In genomic region chr11:22927793-22928192, GRCh38 we compare ENCODE assay signal across 21 cellular contexts.
DNase-seq lines count a peak whose midpoint lies in the region; ATAC-seq, FAIRE-seq and TF ChIP-seq lines count a peak whose summit lies in the region.
"Had no signal": no experiment of that assay in that cellular context is flagged by ENCODE, and none has a peak within 500 bp of the region (broad histone marks: within the 10 kb centered on the region; RNA-seq: fewer than 3 reads in every experiment).

No MANE protein-coding gene starts in this region.

- no TSS peak for BruUV-seq in endothelial cell of umbilical vein (replicated peaks; lab: Mats Ljungman, UMichigan)

- no peaks in the 10 kb centered on the region for H3K36me3 ChIP-seq in endothelial cell of umbilical vein (ENCODE audit: control insufficient read depth in 2 of 2, extremely low read depth in 1 of 2, insufficient read depth in 2 of 2, low read length in 2 of 2)
- no peaks in the 10 kb centered on the region for H3K36me3 ChIP-seq in heart right ventricle
- H3K36me3 ChIP-seq: Peyer's patch had no signal

- no peak for TF ChIP-seq POLR2A in endothelial cell of umbilical vein (IDR thresholded peaks at IDR 0.05; ENCODE audit: low read depth, low read length)

- no peaks in the 10 kb centered on the region for H4K20me1 ChIP-seq in endothelial cell of umbilical vein (replicated peaks; ENCODE audit: control insufficient read depth, extremely low read depth, insufficient read depth, low read length)

- H3K36me3 Mint-ChIP-seq in mesothelial cell of epicardium, result no peaks in the 10 kb centered on the region

- TF ChIP-seq CTCF in endothelial cell of umbilical vein (IDR thresholded peaks at IDR 0.05; ENCODE audit: extremely low read depth in 1 of 2, insufficient read depth in 1 of 2, low read depth in 1 of 2, low read length in 2 of 2) (no peak), mesothelial cell of epicardium (IDR thresholded peaks at IDR 0.05; ENCODE audit: unreplicated experiment) (no peak), heart right ventricle (IDR thresholded peaks at IDR 0.05) (no peak)

- H3K27me3 ChIP-seq in endothelial cell of umbilical vein (ENCODE audit: control insufficient read depth in 2 of 2, insufficient read depth in 2 of 2, low read length in 2 of 2) (no peaks in the 10 kb centered on the region), heart right ventricle (no peaks in the 10 kb centered on the region)
- H3K27me3 ChIP-seq: Peyer's patch had no signal

- CTCF ChIA-PET in endothelial cell of umbilical vein (lab: Charles Lee), result interaction anchor here (1.7 to 2.6 kb wide), 2 partner anchors 13 to 52 kb away, joined by 5 to 8 read pairs; no protein-coding TSS in a partner anchor

- ATAC-seq in left ventricle myocardium superior (no peak), heart right ventricle (no peak)
- ATAC-seq: GM12878, HCT116, Right ventricle myocardium inferior had no signal

- intact Hi-C loops in endothelial cell of umbilical vein (cut with micrococcal nuclease) (no loop called here), cardiac septum (cut with DNase I) (no loop called here), left ventricle myocardium superior (cut with micrococcal nuclease) (no loop called here), heart right ventricle (cut with DNase I) (no loop called here)

- POLR2A ChIA-PET in endothelial cell of umbilical vein (lab: Charles Lee), result no interaction called here

- peak; percentile 8 for FAIRE-seq in endothelial cell of umbilical vein (lab: Jason Lieb, UNC)
- FAIRE-seq: GM12878 had no signal

- H3K79me2 ChIP-seq in endothelial cell of umbilical vein (ENCODE audit: control insufficient read depth, insufficient read depth, low read length), result no peaks in the 10 kb centered on the region

- peaks cover 40% of the 10 kb centered on the region for H3K4me1 Mint-ChIP-seq in mesothelial cell of epicardium

- H3K9me3 ChIP-seq in endothelial cell of umbilical vein (replicated peaks; ENCODE audit: control insufficient read depth, insufficient read depth, low read length) (no peaks in the 10 kb centered on the region), heart right ventricle (no peaks in the 10 kb centered on the region)
- H3K9me3 ChIP-seq: Peyer's patch had no signal

- no peaks in the 10 kb centered on the region for H3K9me3 Mint-ChIP-seq in mesothelial cell of epicardium
- H3K9me3 Mint-ChIP-seq: CD4-positive, alpha-beta memory T cell had no signal

- H3K27ac ChIP-seq in endothelial cell of umbilical vein (ENCODE audit: insufficient read depth, low read depth, low read length), result no peak overlapping the region
- no peak overlapping the region for H3K27ac ChIP-seq in heart right ventricle
- H3K27ac ChIP-seq: GM23248, Peyer's patch, SK-N-MC had no signal

- DNase-seq in DMS53 (lab: John Stamatoyannopoulos, UW) (peak; percentile 76), NCI-H2029 treated with DMSO at 0.1 percent for 48 hours (lab: John Stamatoyannopoulos, UW) (peak; percentile 17), endothelial cell of umbilical vein (ENCODE audit: low read depth, low spot score) (no peak), mesothelial cell of epicardium (ENCODE audit: low spot score in 2 of 2, unreplicated experiment in 2 of 2) (no peak), cardiac septum (ENCODE audit: low spot score) (no peak), left ventricle myocardium superior (no peak), COLO829 (ENCODE audit: low spot score) (no peak), heart right ventricle (no peak)
- DNase-seq: CD4-positive, alpha-beta memory T cell; GDM1; GM23248; NCI-H1436; NCI-H2081 treated with DMSO at 0.1 percent for 48 hours; NCI-H2227 treated with DMSO at 0.1 percent for 48 hours; NCI-H82; Peyer's patch had no signal

- WGBS in heart right ventricle, 2 donors, result 70% methylated on average over 2 of the region's 2 CpGs

- no peak overlapping the region for H3K9ac ChIP-seq in endothelial cell of umbilical vein (replicated peaks; ENCODE audit: extremely low read depth, insufficient read depth, low read length)
- H3K9ac ChIP-seq: GM23248 had no signal

- dilution Hi-C loops in endothelial cell of umbilical vein (cut with MboI; ENCODE audit: extremely low pct_ligation_motif_present, low sequenced_read_pairs), result no loop called here

- H3K27me3 Mint-ChIP-seq in mesothelial cell of epicardium (ENCODE audit: low read depth), result no peaks in the 10 kb centered on the region
- H3K27me3 Mint-ChIP-seq: B cell; CD4-positive, alpha-beta memory T cell had no signal

- no peaks in the 10 kb centered on the region for H3K9me1 ChIP-seq in endothelial cell of umbilical vein (replicated peaks; ENCODE audit: control insufficient read depth, extremely low read depth, insufficient read depth, low read length)

- H2AFZ ChIP-seq in endothelial cell of umbilical vein (ENCODE audit: low read depth, low read length), result peak overlapping the region; percentile 40
- H2AFZ ChIP-seq: GM23248 had no signal

- no peak overlapping the region for H3K4me2 ChIP-seq in endothelial cell of umbilical vein (ENCODE audit: insufficient read depth, low read length)

- H3K27ac Mint-ChIP-seq in mesothelial cell of epicardium, result peak overlapping the region; percentile 82
- H3K27ac Mint-ChIP-seq: B cell; CD4-positive, alpha-beta memory T cell had no signal

- H3K4me3 ChIP-seq in endothelial cell of umbilical vein (replicated peaks in 1 of 3; ENCODE audit: insufficient read depth in 1 of 3, low read depth in 1 of 3, low read length in 3 of 3) (no peak overlapping the region), heart right ventricle (no peak overlapping the region)
- H3K4me3 ChIP-seq: GM12878, GM23248, Peyer's patch, SK-N-MC had no signal

- peaks cover 8% of the 10 kb centered on the region for H3K4me1 ChIP-seq in endothelial cell of umbilical vein (ENCODE audit: control insufficient read depth, extremely low read depth, insufficient read depth, low read length)
- no peaks in the 10 kb centered on the region for H3K4me1 ChIP-seq in heart right ventricle
- H3K4me1 ChIP-seq: Peyer's patch had no signal

- H3K4me3 Mint-ChIP-seq in mesothelial cell of epicardium, result no peak overlapping the region
- H3K4me3 Mint-ChIP-seq: B cell; CD4-positive, alpha-beta memory T cell had no signal

TF ChIP-seq in endothelial cell of umbilical vein, 7 proteins besides CTCF, POLR2A, EP300 and RAD21:
- TF ChIP-seq MYC (IDR thresholded peaks at IDR 0.05; ENCODE audit: low read depth, low read length) (no peak), JUN (IDR thresholded peaks at IDR 0.05; ENCODE audit: borderline replicate concordance, insufficient read depth, insufficient read length, low read depth) (no peak), MAX (IDR thresholded peaks at IDR 0.05; ENCODE audit: insufficient read depth, insufficient read length) (no peak), POLR2AphosphoS5 (IDR thresholded peaks at IDR 0.05; ENCODE audit: insufficient read depth, low read depth, low read length) (no peak), FOS (IDR thresholded peaks at IDR 0.05; ENCODE audit: borderline replicate concordance, insufficient read depth, low read length) (no peak), EZH2 (IDR thresholded peaks at IDR 0.05; ENCODE audit: borderline replicate concordance, low read depth, low read length, severe bottlenecking) (no peak), GATA2 (IDR thresholded peaks at IDR 0.05; ENCODE audit: insufficient read depth, insufficient read length, low read depth, low read length) (no peak)

Comparison
In these comparisons a context has a peak if more than half of its experiments do, and no peak if none do; other contexts are left out.
1. DNase-seq: peak in DMS53 (single experiment) and NCI-H2029 treated with DMSO at 0.1 percent for 48 hours (single experiment); none in endothelial cell of umbilical vein (single experiment), mesothelial cell of epicardium (0 of 2), cardiac septum (single experiment), left ventricle myocardium superior (single experiment), COLO829 (single experiment) and heart right ventricle (0 of 2).